1 cellular context compared by ENCODE assay signal in the genomic region with DNA sequence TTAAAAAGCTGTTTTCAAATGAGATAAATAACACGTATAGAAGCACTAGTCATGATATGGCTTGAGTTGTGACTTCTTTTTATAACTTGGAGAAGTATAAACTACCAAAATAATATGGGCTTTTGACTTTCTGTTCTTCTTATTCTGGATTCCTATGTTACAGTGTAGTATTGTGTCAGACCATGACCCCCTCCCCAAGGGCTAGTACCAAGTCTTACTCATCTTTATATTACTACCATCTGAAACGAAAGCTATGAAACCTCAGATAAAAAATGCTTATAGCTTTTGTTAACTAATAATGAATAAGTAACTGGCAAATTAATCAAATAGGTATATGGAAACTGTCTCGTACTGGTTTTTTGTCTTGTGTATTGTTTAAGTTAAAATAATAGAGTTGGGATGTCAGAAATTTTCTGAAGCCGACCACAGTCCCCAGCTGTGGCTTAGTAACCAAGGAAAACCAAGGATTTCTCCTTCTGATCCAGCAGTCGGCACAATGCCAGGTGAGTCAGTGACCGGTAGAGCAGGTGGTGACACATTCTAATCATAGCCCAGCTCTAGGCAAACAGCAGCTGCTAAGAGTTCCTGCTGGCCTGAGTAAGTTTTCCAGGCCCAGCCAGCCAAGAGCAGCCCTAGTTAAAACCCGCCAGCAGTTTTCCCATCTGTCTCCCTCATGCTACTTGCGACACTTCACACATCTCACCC.
A peak's percentile ranks its signal among the peaks of the same experiment; 100 is the strongest.
TF ChIP-seq lines count a peak whose summit lies in the region.

No MANE protein-coding gene starts in this region.

TF ChIP-seq in HCT116, 20 proteins besides CTCF, POLR2A, EP300 and RAD21 (continued from another document):
- TF ChIP-seq ZNF274 (IDR thresholded peaks at IDR 0.05; ENCODE audit: low read depth, low read length) (no peak), POLR2AphosphoS5 (IDR thresholded peaks at IDR 0.05; ENCODE audit: low read depth, low read length) (peak; percentile 54; the same call in 1 of the 2 replicates)
